Comparison of ENCODE assay signal across 24 cellular contexts in genomic region chr16:74100405-74101316, GRCh38.
DNase-seq lines count a peak whose midpoint lies in the region; ATAC-seq and TF ChIP-seq lines count a peak whose summit lies in the region.
"Had no signal": no experiment of that assay in that cellular context is flagged by ENCODE, and none has a peak within 500 bp of the region (broad histone marks: within the 10 kb centered on the region; RNA-seq: fewer than 3 reads in every experiment).

No MANE protein-coding gene starts in this region.

- no peaks in the 10 kb centered on the region for H4K20me1 ChIP-seq in MM.1S (ENCODE audit: insufficient read depth, low read length)
- H4K20me1 ChIP-seq: BLaER1 treated with 17β-estradiol and CSF1 and Interleukin-3, amounts not matched to agents 10 nM and 100 nM had no signal

- H3F3A ChIP-seq in MM.1S (ENCODE audit: insufficient read depth, low read length): no peaks in the 10 kb centered on the region

- no peak overlapping the region for H3K27ac ChIP-seq in MM.1S (ENCODE audit: low read length)
- H3K27ac ChIP-seq: BLaER1 treated with 17β-estradiol and CSF1 and Interleukin-3, amounts not matched to agents 10 nM and 100 nM; colonic mucosa; left ventricle myocardium inferior had no signal

- no peaks in the 10 kb centered on the region for H3K4me1 ChIP-seq in MM.1S (ENCODE audit: low read length)
- H3K4me1 ChIP-seq: colonic mucosa, left ventricle myocardium inferior had no signal

- H3K9ac ChIP-seq in MM.1S (ENCODE audit: low read length): no peak overlapping the region
- H3K9ac ChIP-seq: BLaER1 treated with 17β-estradiol and CSF1 and Interleukin-3, amounts not matched to agents 10 nM and 100 nM had no signal

- H3K27me3 ChIP-seq in MM.1S (replicated peaks; ENCODE audit: insufficient read depth, low read length): no peaks in the 10 kb centered on the region
- H3K27me3 ChIP-seq: BLaER1 treated with 17β-estradiol and CSF1 and Interleukin-3, amounts not matched to agents 10 nM and 100 nM; colonic mucosa had no signal

- TF ChIP-seq CTCF in MM.1S (IDR thresholded peaks at IDR 0.05; ENCODE audit: low read length): no peak

- no peak for ATAC-seq in SK-N-SH treated with all-trans-retinoic acid at 6 μM for 48 hours
- ATAC-seq in GM18870 (IDR thresholded peaks at IDR 0.05; ENCODE audit: unreplicated experiment): no peak
- ATAC-seq: activated CD8-positive, alpha-beta T cell treated with anti-CD3 and anti-CD28 coated beads, Interleukin-2, amount 10 ng/mL, durations not matched to agents 7 days and 5 days; natural killer cell treated with Interleukin-12 subunit alpha and Interleukin-12 subunit beta and Interleukin-15 and Interleukin-18, amount 100 ng/mL, for 72 hours; sciatic nerve had no signal

- no peaks in the 10 kb centered on the region for H3K9me3 ChIP-seq in MM.1S (replicated peaks; ENCODE audit: insufficient read depth, low read length)
- H3K9me3 ChIP-seq: colonic mucosa, left ventricle myocardium inferior had no signal

- H3K36me3 ChIP-seq in MM.1S (replicated peaks; ENCODE audit: insufficient read depth, low read length): no peaks in the 10 kb centered on the region
- H3K36me3 ChIP-seq: BLaER1 treated with 17β-estradiol and CSF1 and Interleukin-3, amounts not matched to agents 10 nM and 100 nM; colonic mucosa; left ventricle myocardium inferior had no signal

- DNase-seq in DMS153 treated with DMSO at 0.1 percent for 48 hours (lab: John Stamatoyannopoulos, UW; ENCODE audit: unreplicated experiment) (peak; percentile 62), NCI-H1092 (lab: John Stamatoyannopoulos, UW) (peak; percentile 23), iPS-NIHi7 (ENCODE audit: extremely low spot score) (peak; percentile 38), MM.1S (no peak), SIG-M5 treated with dmso at 0.1 percent for 504 hours (lab: John Stamatoyannopoulos, UW; ENCODE audit: unreplicated experiment) (no peak)
- DNase-seq: activated CD4-positive, CD25-positive, alpha-beta regulatory T cell; activated CD8-positive, alpha-beta T cell treated with anti-CD3 and anti-CD28 coated beads, Interleukin-2, amount 10 ng/mL, durations not matched to agents 7 days and 5 days; activated naive CD4-positive, alpha-beta T cell; amniotic stem cell; Calu3; colonic mucosa; EL; head of caudate nucleus; left ventricle myocardium inferior; midbrain; NCI-H1694; NCI-H446 treated with DMSO at 0.1 percent for 48 hours; stimulated activated CD8-positive, alpha-beta memory T cell treated with anti-CD3 and anti-CD28 coated beads, Interleukin-4, amount 100 ng/mL, for 48 hours; T-helper 9 cell had no signal

- no peaks in the 10 kb centered on the region for H3K9me2 ChIP-seq in MM.1S (replicated peaks; ENCODE audit: insufficient read depth, low read length)

- H2AFZ ChIP-seq in MM.1S (ENCODE audit: low read length): no peak overlapping the region

- H3K79me2 ChIP-seq in MM.1S (ENCODE audit: low read length): no peaks in the 10 kb centered on the region

- H3K4me2 ChIP-seq in MM.1S (ENCODE audit: low read depth, low read length): no peak overlapping the region

- no peak overlapping the region for H3K4me3 ChIP-seq in MM.1S (ENCODE audit: low read length)
- H3K4me3 ChIP-seq: BLaER1 treated with 17β-estradiol and CSF1 and Interleukin-3, amounts not matched to agents 10 nM and 100 nM; colonic mucosa; left ventricle myocardium inferior had no signal

TF ChIP-seq in SK-N-SH treated with all-trans-retinoic acid at 6 μM for 48 hours, 23 proteins besides CTCF, POLR2A, EP300 and RAD21:
- no peak for TF ChIP-seq CSDC2 (CRISPR knock-in tag; IDR thresholded peaks at IDR 0.05)
- no peak for TF ChIP-seq ARNTL (CRISPR knock-in tag; IDR thresholded peaks at IDR 0.05; ENCODE audit: borderline replicate concordance, low read depth)
- TF ChIP-seq ZNF565 (CRISPR knock-in tag; conservative IDR thresholded peaks at IDR 0.05; ENCODE audit: low read depth): no peak
- no peak for TF ChIP-seq RARB (CRISPR knock-in tag; IDR thresholded peaks at IDR 0.05)
- peak; percentile 34; the same call in 1 of the 2 replicates for TF ChIP-seq TCF4 (CRISPR knock-in tag; IDR thresholded peaks at IDR 0.05; ENCODE audit: borderline replicate concordance)
- TF ChIP-seq ESRRG (CRISPR knock-in tag; IDR thresholded peaks at IDR 0.05): no peak

Comparison
In these comparisons a context has a peak if more than half of its experiments do, and no peak if none do; other contexts are left out.
1. DNase-seq: peak in DMS153 treated with DMSO at 0.1 percent for 48 hours (single experiment), NCI-H1092 (single experiment) and iPS-NIHi7 (single experiment); none in MM.1S (single experiment) and SIG-M5 treated with dmso at 0.1 percent for 504 hours (single experiment).